ENCODE assay signal across 27 cellular contexts in the genomic region with DNA sequence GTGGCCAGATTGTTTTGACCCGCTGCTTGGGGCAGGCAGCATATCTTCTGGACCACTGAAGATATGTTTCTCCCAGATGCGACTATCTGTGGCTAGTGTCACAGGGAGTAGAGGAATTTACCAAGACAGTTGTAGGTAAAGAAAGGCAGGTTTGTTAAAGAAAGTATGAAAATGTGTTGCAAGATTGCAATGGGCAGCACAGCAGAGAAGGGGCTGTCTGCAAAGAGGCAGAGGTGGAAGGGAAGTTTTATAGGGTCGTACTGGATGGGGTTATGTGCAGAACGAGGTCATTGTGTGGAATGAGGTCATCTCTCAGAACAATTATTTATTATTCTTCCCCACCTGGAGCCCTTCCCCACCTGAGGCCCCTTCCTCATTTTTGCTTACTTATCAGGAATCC.
"Had no signal": no experiment of that assay in that cellular context is flagged by ENCODE, and none has a peak within 500 bp of the region (broad histone marks: within the 10 kb centered on the region; RNA-seq: fewer than 3 reads in every experiment).

No MANE protein-coding gene starts in this region.

- ATAC-seq: stimulated activated effector memory CD8-positive, alpha-beta T cell treated with anti-CD3 and anti-CD28 coated beads, Interleukin-12 subunit alpha, Interleukin-12 subunit beta, amount 100 ng/mL, for 72 hours; stimulated activated memory B cell treated with anti-CD40 and anti-IgM and Interleukin-4, amounts not matched to agents 10 μg/mL and 1 μg/mL and 100 μg/mL, for 72 hours; stimulated activated naive B cell treated with anti-CD40 and anti-IgM and Interleukin-4, amounts not matched to agents 10 μg/mL and 1 μg/mL and 100 μg/mL, for 72 hours; stimulated activated naive CD8-positive, alpha-beta T cell treated with anti-CD3 and anti-CD28 coated beads, Interleukin-15, amount 100 ng/mL, for 72 hours; stimulated activated naive CD8-positive, alpha-beta T cell treated with anti-CD3 and anti-CD28 coated beads, Interleukin-15, Interleukin-2, amounts not matched to agents 100 U/mL and 50 U/mL, for 24 hours; upper lobe of right lung had no signal

- H3K36me3 ChIP-seq: stomach, suprapubic skin, thoracic aorta, thyroid gland, tibial artery, tibial nerve, transverse colon, upper lobe of left lung, upper lobe of right lung, uterus, vagina had no signal

- FAIRE-seq: urothelium cell line had no signal

- H3K27me3 ChIP-seq: stomach, suprapubic skin, testis, thyroid gland, tibial artery, tibial nerve, transverse colon, upper lobe of left lung, upper lobe of right lung, uterus, vagina had no signal

- H3K4me3 ChIP-seq: stomach, suprapubic skin, testis, thoracic aorta, thyroid gland, tibial artery, tibial nerve, transverse colon, upper lobe of left lung, upper lobe of right lung, uterus, vagina had no signal

- DNase-seq: stimulated activated CD4-positive, alpha-beta T cell treated with anti-CD3 and anti-CD28 coated beads, Interleukin-2, amount 100 ng/mL, for 48 hours; stimulated activated CD4-positive, alpha-beta T cell treated with anti-CD3 and anti-CD28 coated beads, Interleukin-4, amount 100 ng/mL, for 1 hour; stimulated activated CD4-positive, alpha-beta T cell treated with anti-CD3 and anti-CD28 coated beads, Interleukin-4, amount 100 ng/mL, for 24 hours; stimulated activated CD4-positive, alpha-beta T cell treated with anti-CD3 and anti-CD28 coated beads, Interleukin-4, amount 100 ng/mL, for 4 hours; stimulated activated CD8-positive, alpha-beta memory T cell treated with anti-CD3 and anti-CD28 coated beads, Interleukin-4, amount 100 ng/mL, for 48 hours; stimulated activated naive B cell treated with anti-CD40 and anti-IgM and Interleukin-4, amounts not matched to agents 10 μg/mL and 1 μg/mL and 100 μg/mL, for 72 hours; stimulated activated naive CD4-positive, alpha-beta T cell; stimulated activated naive CD4-positive, alpha-beta T cell treated with Interleukin-2 at 50 U/mL for 16 hours; stimulated activated naive CD8-positive, alpha-beta T cell treated with anti-CD3 and anti-CD28 coated beads, Interleukin-15, amount 100 ng/mL, for 72 hours; stimulated activated naive CD8-positive, alpha-beta T cell treated with anti-CD3 and anti-CD28 coated beads, Interleukin-15, Interleukin-2, amounts not matched to agents 100 U/mL and 50 U/mL, for 24 hours; stomach; substantia nigra; testis; thyroid gland; tibial artery; transverse colon; trophoblast cell; upper lobe of left lung; upper lobe of right lung; uterus had no signal

- H3K9me3 ChIP-seq: stomach, suprapubic skin, testis, thoracic aorta, thyroid gland, tibial artery, tibial nerve, transverse colon, upper lobe of left lung, upper lobe of right lung, uterus, vagina had no signal

- H3K4me1 ChIP-seq: testis, tibial nerve, transverse colon, uterus, vagina had no signal

- H3K27ac ChIP-seq: stomach, suprapubic skin, testis, thoracic aorta, thyroid gland, tibial artery, tibial nerve, transverse colon, upper lobe of left lung, upper lobe of right lung, uterus, vagina had no signal
